In genomic region chr1:228307218-228308023, GRCh38 we compare ENCODE assay signal across 21 cellular contexts.
DNase-seq lines count a peak whose midpoint lies in the region; ATAC-seq, FAIRE-seq and TF ChIP-seq lines count a peak whose summit lies in the region.
"Had no signal": no experiment of that assay in that cellular context is flagged by ENCODE, and none has a peak within 500 bp of the region (broad histone marks: within the 10 kb centered on the region; RNA-seq: fewer than 3 reads in every experiment).

No MANE protein-coding gene starts in this region.

- no peak for TF ChIP-seq POLR2A in spleen (IDR thresholded peaks at IDR 0.05)

- no peak for TF ChIP-seq CTCF in spleen (IDR thresholded peaks at IDR 0.05 in 8 of 11, conservative IDR thresholded peaks at IDR 0.05 in 3 of 11)

- intact Hi-C loops in activated naive CD4-positive, alpha-beta T cell treated with anti-CD3 and anti-CD28 coated beads for 36 hours (cut with micrococcal nuclease): no loop called here
- intact Hi-C loops in spleen (cut with DNase I; ENCODE audit: low total_unique reads): no loop called here

- no peaks in the 10 kb centered on the region for H3K27me3 ChIP-seq in spleen (replicated peaks in 1 of 7)
- H3K27me3 ChIP-seq: MG63 had no signal

- peaks cover 20% of the 10 kb centered on the region for H3K36me3 Mint-ChIP-seq in activated naive CD4-positive, alpha-beta T cell treated with anti-CD3 and anti-CD28 coated beads for 36 hours (ENCODE audit: low read depth)

- peaks cover 2 to 31% (median 21%) of the 10 kb centered on the region in 8 donors for H3K9me3 ChIP-seq in spleen

- H3K27ac Mint-ChIP-seq in activated naive CD4-positive, alpha-beta T cell treated with anti-CD3 and anti-CD28 coated beads for 36 hours: no peak overlapping the region
- H3K27ac Mint-ChIP-seq: activated naive CD4-positive, alpha-beta T cell treated with anti-CD3 and anti-CD28 coated beads, Interleukin-2, amount 50 U/mL, for 24 hours; CD4-positive, alpha-beta T cell; naive B cell had no signal

- ATAC-seq in GM21717 (IDR thresholded peaks at IDR 0.05; ENCODE audit: unreplicated experiment): no peak

- peaks cover 0 to 15% (median under 1%) of the 10 kb centered on the region in 6 donors for H3K36me3 ChIP-seq in spleen
- H3K36me3 ChIP-seq: MG63, sigmoid colon, WERI-Rb-1 had no signal

- H3K27me3 Mint-ChIP-seq in activated naive CD4-positive, alpha-beta T cell treated with anti-CD3 and anti-CD28 coated beads for 36 hours (ENCODE audit: low read depth): no peaks in the 10 kb centered on the region
- H3K27me3 Mint-ChIP-seq: activated naive CD4-positive, alpha-beta T cell treated with anti-CD3 and anti-CD28 coated beads, Interleukin-2, amount 50 U/mL, for 24 hours; CD4-positive, alpha-beta T cell; naive B cell had no signal

- no peaks in the 10 kb centered on the region for H3K4me1 Mint-ChIP-seq in activated naive CD4-positive, alpha-beta T cell treated with anti-CD3 and anti-CD28 coated beads for 36 hours (ENCODE audit: low read depth)
- H3K4me1 Mint-ChIP-seq: activated naive CD4-positive, alpha-beta T cell treated with anti-CD3 and anti-CD28 coated beads, Interleukin-2, amount 50 U/mL, for 24 hours; naive B cell had no signal

- WGBS in spleen, 5 donors: 67 to 87% (median 82%) methylated on average over 19 to 22 of the region's 22 CpGs

- CTCF ChIA-PET in activated naive CD4-positive, alpha-beta T cell treated with anti-CD3 and anti-CD28 coated beads for 36 hours (lab: Charles Lee): interaction anchor here (0.7 kb wide), 1 partner anchor 29 kb away, joined by 3 read pairs; no protein-coding TSS in a partner anchor

- FAIRE-seq in HTR-8/SVneo (lab: Jason Lieb, UNC): peak; percentile 9
- FAIRE-seq: colon, endometrium, keratinocyte had no signal

- H3K27ac ChIP-seq in spleen: no peak overlapping the region
- H3K27ac ChIP-seq: parathyroid adenoma, sigmoid colon, WERI-Rb-1 had no signal

- peaks cover 13% of the 10 kb centered on the region for H3K9me3 Mint-ChIP-seq in activated naive CD4-positive, alpha-beta T cell treated with anti-CD3 and anti-CD28 coated beads for 36 hours

- H3K4me3 ChIP-seq in spleen: no peak overlapping the region
- H3K4me3 ChIP-seq: MG63, sigmoid colon had no signal

- H3K4me3 Mint-ChIP-seq in activated naive CD4-positive, alpha-beta T cell treated with anti-CD3 and anti-CD28 coated beads for 36 hours: no peak overlapping the region
- H3K4me3 Mint-ChIP-seq: activated naive CD4-positive, alpha-beta T cell treated with anti-CD3 and anti-CD28 coated beads, Interleukin-2, amount 50 U/mL, for 24 hours; CD4-positive, alpha-beta T cell had no signal

- no peaks in the 10 kb centered on the region for H3K4me1 ChIP-seq in spleen
- H3K4me1 ChIP-seq: parathyroid adenoma, sigmoid colon had no signal

- peak; percentile 7 for DNase-seq in activated naive CD4-positive, alpha-beta T cell treated with anti-CD3 and anti-CD28 coated beads, Interleukin-2, amount 50 U/mL, for 16 hours
- no peak for DNase-seq in activated naive CD4-positive, alpha-beta T cell treated with anti-CD3 and anti-CD28 coated beads for 36 hours
- DNase-seq in HTR-8/SVneo (ENCODE audit: insufficient read length, low spot score) (no peak), islet precursor cell (peak; percentile 44), spleen (peak; percentile 72), NCI-H524 (lab: John Stamatoyannopoulos, UW) (no peak), cortex of kidney (lab: John Stamatoyannopoulos, UW) (no peak)
- DNase-seq: mesenchymal stem cell, MG63, naive B cell, NCI-H1417 treated with DMSO at 0.1 percent for 48 hours, NCI-H526 treated with DMSO at 0.1 percent for 48 hours, WERI-Rb-1 had no signal

Comparison
In these comparisons a context has a peak if more than half of its experiments do, and no peak if none do; other contexts are left out.
1. DNase-seq: peak in activated naive CD4-positive, alpha-beta T cell treated with anti-CD3 and anti-CD28 coated beads, Interleukin-2, amount 50 U/mL, for 16 hours (single experiment), islet precursor cell (single experiment) and spleen (single experiment); none in activated naive CD4-positive, alpha-beta T cell treated with anti-CD3 and anti-CD28 coated beads for 36 hours (single experiment), HTR-8/SVneo (single experiment), NCI-H524 (0 of 2) and cortex of kidney (single experiment).